Comparison of ENCODE assay signal across 29 cellular contexts in genomic region chrX:25534096-25534495, GRCh38.
A peak's percentile ranks its signal among the peaks of the same experiment; 100 is the strongest.
DNase-seq lines count a peak whose midpoint lies in the region; ATAC-seq, FAIRE-seq and TF ChIP-seq lines count a peak whose summit lies in the region.
"Had no signal": no experiment of that assay in that cellular context is flagged by ENCODE, and none has a peak within 500 bp of the region (broad histone marks: within the 10 kb centered on the region; RNA-seq: fewer than 3 reads in every experiment).

No MANE protein-coding gene starts in this region.

- H3K36me3 ChIP-seq in endothelial cell of umbilical vein (ENCODE audit: control insufficient read depth in 2 of 2, extremely low read depth in 1 of 2, insufficient read depth in 2 of 2, low read length in 2 of 2): no peaks in the 10 kb centered on the region
- no peaks in the 10 kb centered on the region for H3K36me3 ChIP-seq in thyroid gland
- no peaks in the 10 kb centered on the region for H3K36me3 ChIP-seq in right lobe of liver
- H3K36me3 ChIP-seq: BLaER1 treated with 17β-estradiol and CSF1 and Interleukin-3, amounts not matched to agents 10 nM and 100 nM had no signal

- no TSS peak for BruUV-seq in endothelial cell of umbilical vein (replicated peaks; lab: Mats Ljungman, UMichigan)

- peak overlapping the region; percentile 16 for H3K9ac ChIP-seq in endothelial cell of umbilical vein (replicated peaks; ENCODE audit: extremely low read depth, insufficient read depth, low read length)
- H3K9ac ChIP-seq: BLaER1 treated with 17β-estradiol and CSF1 and Interleukin-3, amounts not matched to agents 10 nM and 100 nM; GM23248; SK-N-SH had no signal

- H3K4me1 ChIP-seq in A549 (no peaks in the 10 kb centered on the region), endothelial cell of umbilical vein (ENCODE audit: control insufficient read depth, extremely low read depth, insufficient read depth, low read length) (peaks cover 5% of the 10 kb centered on the region), thyroid gland (no peaks in the 10 kb centered on the region), right lobe of liver (no peaks in the 10 kb centered on the region)
- H3K4me1 ChIP-seq: BLaER1 treated with 17β-estradiol and CSF1 and Interleukin-3, amounts not matched to agents 10 nM and 100 nM had no signal

- FAIRE-seq in A549 (lab: Jason Lieb, UNC) (peak; percentile 23), endothelial cell of umbilical vein (lab: Jason Lieb, UNC) (peak; percentile 67)
- FAIRE-seq: GM12878, RCC 7860 had no signal

- H3K9me3 ChIP-seq in A549: no peaks in the 10 kb centered on the region
- no peaks in the 10 kb centered on the region for H3K9me3 ChIP-seq in endothelial cell of umbilical vein (replicated peaks; ENCODE audit: control insufficient read depth, insufficient read depth, low read length)
- H3K9me3 ChIP-seq in thyroid gland: no peaks in the 10 kb centered on the region
- no peaks in the 10 kb centered on the region for H3K9me3 ChIP-seq in right lobe of liver
- H3K9me3 ChIP-seq: BLaER1 treated with 17β-estradiol and CSF1 and Interleukin-3, amounts not matched to agents 10 nM and 100 nM; SK-N-SH had no signal

- H3K27ac ChIP-seq in A549: no peak overlapping the region
- H3K27ac ChIP-seq in endothelial cell of umbilical vein (ENCODE audit: insufficient read depth, low read depth, low read length): peak overlapping the region; percentile 75
- no peak overlapping the region for H3K27ac ChIP-seq in thyroid gland
- no peak overlapping the region for H3K27ac ChIP-seq in RWPE1
- H3K27ac ChIP-seq in right lobe of liver: no peak overlapping the region
- H3K27ac ChIP-seq: BLaER1 treated with 17β-estradiol and CSF1 and Interleukin-3, amounts not matched to agents 10 nM and 100 nM; GM23248 had no signal

- no peaks in the 10 kb centered on the region for H4K20me1 ChIP-seq in endothelial cell of umbilical vein (replicated peaks; ENCODE audit: control insufficient read depth, extremely low read depth, insufficient read depth, low read length)
- H4K20me1 ChIP-seq: BLaER1 treated with 17β-estradiol and CSF1 and Interleukin-3, amounts not matched to agents 10 nM and 100 nM had no signal

- no peaks in the 10 kb centered on the region for H3K9me1 ChIP-seq in endothelial cell of umbilical vein (replicated peaks; ENCODE audit: control insufficient read depth, extremely low read depth, insufficient read depth, low read length)

- H3K4me2 ChIP-seq in A549 (no peak overlapping the region), endothelial cell of umbilical vein (ENCODE audit: insufficient read depth, low read length) (no peak overlapping the region)
- H3K4me2 ChIP-seq: BLaER1 treated with 17β-estradiol and CSF1 and Interleukin-3, amounts not matched to agents 10 nM and 100 nM; SK-N-SH had no signal

- CTCF ChIA-PET in A549 (lab: Yijun Ruan, JAX): no interaction called here
- CTCF ChIA-PET in endothelial cell of umbilical vein (lab: Charles Lee): interaction anchor here (2.2 kb wide), 1 partner anchor 10 kb away, joined by 11 read pairs; no protein-coding TSS in a partner anchor
- CTCF ChIA-PET in RWPE1 (lab: Yijun Ruan, JAX): no interaction called here

- H3K4me3 ChIP-seq in A549 (no peak overlapping the region), endothelial cell of umbilical vein (replicated peaks in 1 of 3; ENCODE audit: insufficient read depth in 1 of 3, low read depth in 1 of 3, low read length in 3 of 3) (no peak overlapping the region), thyroid gland (replicated peaks in 1 of 3) (no peak overlapping the region), right lobe of liver (no peak overlapping the region)
- H3K4me3 ChIP-seq: BLaER1 treated with 17β-estradiol and CSF1 and Interleukin-3, amounts not matched to agents 10 nM and 100 nM; GM12878; GM23248 had no signal

- ATAC-seq in A549 (no peak), right lobe of liver (no peak)
- ATAC-seq: GM12878 had no signal

- TF ChIP-seq CTCF in A549 (IDR thresholded peaks at IDR 0.05) (no peak), endothelial cell of umbilical vein (IDR thresholded peaks at IDR 0.05; ENCODE audit: extremely low read depth in 1 of 2, insufficient read depth in 1 of 2, low read depth in 1 of 2, low read length in 2 of 2) (no peak), thyroid gland (IDR thresholded peaks at IDR 0.05) (no peak), RWPE1 (conservative IDR thresholded peaks at IDR 0.05; ENCODE audit: low read depth) (no peak), right lobe of liver (IDR thresholded peaks at IDR 0.05) (no peak)

- TF ChIP-seq POLR2A in A549 (IDR thresholded peaks at IDR 0.05; ENCODE audit: low read length) (no peak), endothelial cell of umbilical vein (IDR thresholded peaks at IDR 0.05; ENCODE audit: low read depth, low read length) (no peak), thyroid gland (IDR thresholded peaks at IDR 0.05) (no peak), right lobe of liver (IDR thresholded peaks at IDR 0.05) (no peak)

- H2AFZ ChIP-seq in endothelial cell of umbilical vein (ENCODE audit: low read depth, low read length): no peak overlapping the region
- H2AFZ ChIP-seq: GM23248 had no signal

- DNase-seq in A549 (ENCODE audit: low read depth in 1 of 2, low spot score in 1 of 2) (no peak), amniotic epithelial cell (ENCODE audit: low read depth) (peak; percentile 31), endothelial cell of umbilical vein (ENCODE audit: low read depth, low spot score) (peak; percentile 32), kidney glomerular epithelial cell (lab: John Stamatoyannopoulos, UW) (peak; percentile 21), thyroid gland (no peak), RWPE1 (ENCODE audit: low spot score) (no peak), right lobe of liver (no peak)
- DNase-seq: 8988T; AML-193; CD4-positive, alpha-beta T cell; DMS 273 treated with DMSO at 0.1 percent for 48 hours; DMS79; EL; GDM1; GM23248; H7; Karpas-422; NCI-H1092 treated with DMSO at 0.1 percent for 48 hours; NCI-H1436; NCI-H187; NCI-H2081 treated with DMSO at 0.1 percent for 48 hours; NCI-H2171; NCI-H226; NCI-H524; NCI-H774; SK-N-SH had no signal

- 6% methylated on average over 1 of the region's 1 CpG for WGBS in A549 (ENCODE audit: missing lambda C conversion rate)
- WGBS in thyroid gland, 2 donors: 0 to 84% methylated on average over 1 of the region's 1 CpG
- WGBS in right lobe of liver (ENCODE audit: insufficient coverage, low coverage, low lambda C conversion rate, missing lambda C conversion rate): 54% methylated on average over 1 of the region's 1 CpG

- no peak for TF ChIP-seq EP300 in A549 (IDR thresholded peaks at IDR 0.05)

- no peaks in the 10 kb centered on the region for H3K79me2 ChIP-seq in endothelial cell of umbilical vein (ENCODE audit: control insufficient read depth, insufficient read depth, low read length)

- POLR2A ChIA-PET in A549 (lab: Yijun Ruan, JAX): no interaction called here
- POLR2A ChIA-PET in endothelial cell of umbilical vein (lab: Charles Lee): no interaction called here
- POLR2A ChIA-PET in RWPE1 (lab: Yijun Ruan, JAX; ENCODE audit: low non-redundant PET): no interaction called here

- H3K27me3 ChIP-seq in endothelial cell of umbilical vein (ENCODE audit: control insufficient read depth in 2 of 2, insufficient read depth in 2 of 2, low read length in 2 of 2): no peaks in the 10 kb centered on the region
- H3K27me3 ChIP-seq in thyroid gland: no peaks in the 10 kb centered on the region
- peaks cover 6 to 29% of the 10 kb centered on the region in 2 donors for H3K27me3 ChIP-seq in right lobe of liver

- intact Hi-C loops in endothelial cell of umbilical vein (cut with micrococcal nuclease): no loop called here
- intact Hi-C loops in thyroid gland (cut with DNase I): no loop called here
- intact Hi-C loops in right lobe of liver (cut with DNase I): no loop called here

- no peak for TF ChIP-seq RAD21 in A549 (conservative IDR thresholded peaks at IDR 0.05 in 1 of 2, IDR thresholded peaks at IDR 0.05 in 1 of 2)

- dilution Hi-C loops in endothelial cell of umbilical vein (cut with MboI; ENCODE audit: extremely low pct_ligation_motif_present, low sequenced_read_pairs): no loop called here

TF ChIP-seq in A549, 52 proteins besides CTCF, POLR2A, EP300 and RAD21:
- no peak for TF ChIP-seq JUNB (IDR thresholded peaks at IDR 0.05)
- TF ChIP-seq E2F6 (IDR thresholded peaks at IDR 0.05; ENCODE audit: borderline replicate concordance, low read depth): no peak
- no peak for TF ChIP-seq CBX8 (IDR thresholded peaks at IDR 0.05)
- no peak for TF ChIP-seq ELK1 (IDR thresholded peaks at IDR 0.05; ENCODE audit: low read depth, low read length)
TF ChIP-seq in A549: peak in this region for 0.

TF ChIP-seq in endothelial cell of umbilical vein, 7 proteins besides CTCF, POLR2A, EP300 and RAD21:
- TF ChIP-seq MYC (IDR thresholded peaks at IDR 0.05; ENCODE audit: low read depth, low read length) (no peak), EZH2 (IDR thresholded peaks at IDR 0.05; ENCODE audit: borderline replicate concordance, low read depth, low read length, severe bottlenecking) (no peak), FOS (IDR thresholded peaks at IDR 0.05; ENCODE audit: borderline replicate concordance, insufficient read depth, low read length) (peak; percentile 55), MAX (IDR thresholded peaks at IDR 0.05; ENCODE audit: insufficient read depth, insufficient read length) (no peak), GATA2 (IDR thresholded peaks at IDR 0.05; ENCODE audit: insufficient read depth, insufficient read length, low read depth, low read length) (peak; percentile 46), JUN (IDR thresholded peaks at IDR 0.05; ENCODE audit: borderline replicate concordance, insufficient read depth, insufficient read length, low read depth) (peak; percentile 22)
TF ChIP-seq in endothelial cell of umbilical vein: peak in this region for 3.

Comparison
In these comparisons a context has a peak if more than half of its experiments do, and no peak if none do; other contexts are left out.
1. DNase-seq: peak in amniotic epithelial cell (single experiment), endothelial cell of umbilical vein (single experiment) and kidney glomerular epithelial cell (single experiment); none in A549 (0 of 2), thyroid gland (0 of 2), RWPE1 (single experiment) and right lobe of liver (0 of 3).